ENCODE assay signal across 8 cellular contexts in the genomic region with DNA sequence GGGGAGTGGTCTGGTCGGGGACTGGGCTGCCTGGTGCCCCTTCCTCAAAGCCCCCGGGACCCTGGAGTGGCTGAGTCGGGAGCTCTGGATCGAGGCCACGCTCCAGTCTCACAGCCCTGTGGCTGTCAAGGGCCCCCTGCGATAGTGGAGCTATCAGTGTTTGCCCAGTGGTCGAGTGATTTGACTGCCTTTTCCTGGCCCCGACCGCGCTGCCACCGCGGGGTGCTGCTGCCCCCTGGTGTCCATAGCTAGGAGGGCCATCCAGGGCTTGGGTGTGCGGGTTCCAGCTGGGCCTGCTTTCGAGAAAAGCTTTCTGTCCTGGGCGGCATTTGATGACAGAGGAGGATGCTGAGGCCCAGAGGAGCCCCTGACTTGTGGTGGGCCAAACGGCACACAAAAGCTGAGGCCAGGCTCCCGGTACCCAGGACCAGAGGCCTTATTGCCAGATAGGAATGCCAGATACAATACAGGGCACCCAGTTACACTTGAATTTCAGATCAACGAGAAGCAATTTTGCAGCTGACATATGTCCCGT. TPM values are rescaled to one million over a fixed set of nuclear protein-coding genes. Genes with fewer than 3 reads are reported as not detected.
DNase-seq lines count a peak whose midpoint lies in the region; ATAC-seq and TF ChIP-seq lines count a peak whose summit lies in the region.

No MANE protein-coding gene starts in this region.

- peak; percentile 99 for TF ChIP-seq CTCF in AG04449 (IDR thresholded peaks at IDR 0.05; ENCODE audit: insufficient read depth, low read length, missing control alignments)

- POLR2A ChIA-PET in AG04449 (lab: Yijun Ruan, JAX) = interaction anchor here (1.3 kb wide), 1 partner anchor 13 kb away, joined by 4 read pairs; a partner anchor contains a TSS
- POLR2A ChIA-PET in activated CD4-positive, alpha-beta T cell treated with anti-CD3 and anti-CD28 coated beads, Interleukin-2, amount 10 ng/mL, durations not matched to agents 7 days and 5 days (lab: Charles Lee) = interaction anchor here (1.0 to 1.3 kb wide), 2 partner anchors 304 to 363 kb away, joined by 3 to 4 read pairs; no protein-coding TSS in a partner anchor

- H3K9me3 ChIP-seq in mesenchymal stem cell (ENCODE audit: control insufficient read depth, low read length) = no peaks in the 10 kb centered on the region

- WGBS in mesenchymal stem cell = 19% methylated on average over 19 of the region's 19 CpGs

- H4K91ac ChIP-seq in mesenchymal stem cell (ENCODE audit: low read length) = no peak overlapping the region

- no peak overlapping the region for H3K14ac ChIP-seq in mesenchymal stem cell (ENCODE audit: low read length in 2 of 2)

- no peak overlapping the region for H2BK5ac ChIP-seq in mesenchymal stem cell (ENCODE audit: low read depth, low read length, poor library complexity, severe bottlenecking)

- H3K27me3 Mint-ChIP-seq in activated CD4-positive, alpha-beta T cell treated with anti-CD3 and anti-CD28 coated beads, Interleukin-2, amount 10 ng/mL, durations not matched to agents 7 days and 5 days = peaks cover 4% of the 10 kb centered on the region

- H3K27me3 ChIP-seq in mesenchymal stem cell (ENCODE audit: control insufficient read depth in 1 of 2, insufficient read depth in 1 of 2, low read length in 2 of 2) = peaks cover 0 to 11% of the 10 kb centered on the region in 2 experiments

- no peak overlapping the region for H2BK120ac ChIP-seq in mesenchymal stem cell (ENCODE audit: low read depth, low read length)

- peaks cover 5 to 12% of the 10 kb centered on the region in 2 experiments for H3K36me3 ChIP-seq in mesenchymal stem cell (ENCODE audit: control insufficient read depth in 1 of 2, insufficient read depth in 2 of 2, low read depth in 1 of 2, low read length in 2 of 2)

- H3K9me3 Mint-ChIP-seq in activated CD4-positive, alpha-beta T cell treated with anti-CD3 and anti-CD28 coated beads, Interleukin-2, amount 10 ng/mL, durations not matched to agents 7 days and 5 days = no peaks in the 10 kb centered on the region

- H2AFZ ChIP-seq in mesenchymal stem cell (ENCODE audit: low read depth, low read length) = no peak overlapping the region

- H3K9ac ChIP-seq in mesenchymal stem cell (ENCODE audit: low read length) = no peak overlapping the region

- CTCF ChIA-PET in AG04449 (lab: Yijun Ruan, JAX) = interaction anchor here (0.6 to 12.0 kb wide), 73 partner anchors 8 to 675 kb away, joined by 3 to 482 read pairs (median 5); a partner anchor contains a TSS
- CTCF ChIA-PET in activated CD4-positive, alpha-beta T cell treated with anti-CD3 and anti-CD28 coated beads, Interleukin-2, amount 10 ng/mL, durations not matched to agents 7 days and 5 days (lab: Charles Lee) = interaction anchor here (0.5 to 5.0 kb wide), 56 partner anchors 10 to 619 kb away, joined by 3 to 55 read pairs (median 4); a partner anchor contains a TSS

- no peak overlapping the region for H2AK5ac ChIP-seq in mesenchymal stem cell (ENCODE audit: low read length, severe bottlenecking)

- no peak overlapping the region for H3K27ac ChIP-seq in mesenchymal stem cell (ENCODE audit: low read length, poor library complexity, severe bottlenecking)

- no peak overlapping the region for H3K4ac ChIP-seq in mesenchymal stem cell (ENCODE audit: low read depth in 1 of 2, low read length in 2 of 2)

- H3K4me3 ChIP-seq in AG04449 (ENCODE audit: low read depth, low read length) (no peak overlapping the region), mesenchymal stem cell (ENCODE audit: insufficient read depth in 1 of 2, low read depth in 1 of 2, low read length in 2 of 2) (no peak overlapping the region)

- no peak overlapping the region for H3K23ac ChIP-seq in mesenchymal stem cell (ENCODE audit: low read length in 2 of 2)

- no peak overlapping the region for H3K18ac ChIP-seq in mesenchymal stem cell (ENCODE audit: low read depth in 1 of 2, low read length in 2 of 2)

- peak; percentile 47 for ATAC-seq in GM18517 (IDR thresholded peaks at IDR 0.05; ENCODE audit: unreplicated experiment)
- peak; percentile 83 for ATAC-seq in HG03354 (IDR thresholded peaks at IDR 0.05; ENCODE audit: poor library complexity, severe bottlenecking, unreplicated experiment)

- H3K4me1 ChIP-seq in mesenchymal stem cell (ENCODE audit: control insufficient read depth, insufficient read depth, low read depth, low read length) = peaks cover 30% of the 10 kb centered on the region

- H3K4me1 Mint-ChIP-seq in activated CD4-positive, alpha-beta T cell treated with anti-CD3 and anti-CD28 coated beads, Interleukin-2, amount 10 ng/mL, durations not matched to agents 7 days and 5 days = peaks cover 14% of the 10 kb centered on the region

- no peak overlapping the region for H3K27ac Mint-ChIP-seq in activated CD4-positive, alpha-beta T cell treated with anti-CD3 and anti-CD28 coated beads, Interleukin-2, amount 10 ng/mL, durations not matched to agents 7 days and 5 days

- H3K4me2 ChIP-seq in mesenchymal stem cell (ENCODE audit: low read length, poor library complexity, severe bottlenecking) = no peak overlapping the region

- no peak for DNase-seq in AG04449 (ENCODE audit: low read depth, low spot score)
- DNase-seq in NCI-H69 (lab: John Stamatoyannopoulos, UW) = peak; percentile 72
- peak; percentile 68 for DNase-seq in activated CD4-positive, alpha-beta T cell treated with anti-CD3 and anti-CD28 coated beads, Interleukin-2, amount 10 ng/mL, durations not matched to agents 7 days and 5 days
- peak; percentile 37 to 70 for DNase-seq in dermis microvascular lymphatic vessel endothelial cell (ENCODE audit: low read depth in 2 of 2)
- peak; percentile 64 for DNase-seq in mesenchymal stem cell
- peak; percentile 40 to 55 for DNase-seq in stimulated activated CD8-positive, alpha-beta memory T cell treated with anti-CD3 and anti-CD28 coated beads, Interleukin-4, amount 100 ng/mL, for 1 hour (ENCODE audit: low read depth in 2 of 2, low spot score in 1 of 2)

- peaks cover 4% of the 10 kb centered on the region for H3K36me3 Mint-ChIP-seq in activated CD4-positive, alpha-beta T cell treated with anti-CD3 and anti-CD28 coated beads, Interleukin-2, amount 10 ng/mL, durations not matched to agents 7 days and 5 days (ENCODE audit: low read depth)

- H3K4me3 Mint-ChIP-seq in activated CD4-positive, alpha-beta T cell treated with anti-CD3 and anti-CD28 coated beads, Interleukin-2, amount 10 ng/mL, durations not matched to agents 7 days and 5 days = no peak overlapping the region

- no peak overlapping the region for H4K8ac ChIP-seq in mesenchymal stem cell (ENCODE audit: low read length)

- no peaks in the 10 kb centered on the region for H3K79me1 ChIP-seq in mesenchymal stem cell (replicated peaks; ENCODE audit: low read length, poor library complexity, severe bottlenecking)

- H2BK15ac ChIP-seq in mesenchymal stem cell (ENCODE audit: low read depth, poor library complexity, severe bottlenecking) = no peak overlapping the region

- no peak overlapping the region for H2BK12ac ChIP-seq in mesenchymal stem cell (ENCODE audit: low read length in 2 of 2)

RNA-seq across cellular contexts. Expression of a gene that starts 13.2 kb away (rescaled TPM):
- total RNA-seq in activated CD4-positive, alpha-beta T cell treated with anti-CD3 and anti-CD28 coated beads, Interleukin-2, amount 10 ng/mL, durations not matched to agents 7 days and 5 days = 10 to 100 TPM; 47.1 to 50.3 TPM
- total RNA-seq in dermis microvascular lymphatic vessel endothelial cell = 36.8 and 71.6 TPM in 2 replicates
- polyA plus RNA-seq in mesenchymal stem cell (2013, experiment 1 of 2) = 32.1 TPM
- polyA plus RNA-seq in mesenchymal stem cell (2013, experiment 2 of 2) = 33.0 TPM
